Comparison of ENCODE assay signal across 21 cellular contexts in the genomic region with DNA sequence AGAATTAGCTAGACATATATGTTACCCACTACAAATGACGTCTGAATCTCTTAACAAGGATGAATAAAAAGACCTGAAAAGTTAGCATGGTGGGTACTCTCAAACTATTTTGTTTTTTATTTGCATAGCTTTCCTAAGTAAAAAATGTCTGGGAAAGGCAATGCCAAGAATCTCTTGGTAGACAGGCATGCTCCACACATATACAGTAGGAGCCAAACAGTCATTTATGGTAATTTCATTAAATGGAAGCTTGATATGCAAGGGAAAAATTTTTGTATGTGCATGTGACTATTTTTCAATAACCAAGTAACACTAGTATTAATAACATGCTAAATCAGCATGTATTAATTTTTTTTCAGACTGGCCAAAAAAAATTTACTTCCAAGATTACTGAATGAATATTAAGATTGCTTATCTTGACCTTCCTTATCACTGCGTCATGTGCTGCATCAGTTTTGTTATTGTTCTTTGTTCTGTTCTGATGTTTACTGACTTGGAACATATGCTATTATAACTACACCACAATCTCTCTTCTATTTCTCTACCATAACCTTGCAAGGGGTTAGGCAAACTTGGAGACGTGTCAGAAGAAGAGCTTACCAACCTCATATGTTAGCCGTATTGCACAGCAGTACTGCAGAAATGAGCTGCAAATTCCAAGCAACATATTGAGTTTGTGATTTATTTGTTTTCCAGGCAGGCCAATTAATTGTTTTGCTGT.
"Had no signal": no experiment of that assay in that cellular context is flagged by ENCODE, and none has a peak within 500 bp of the region (broad histone marks: within the 10 kb centered on the region; RNA-seq: fewer than 3 reads in every experiment).

No MANE protein-coding gene starts in this region.

- H3K27ac ChIP-seq: esophagus squamous epithelium, left lung, parathyroid adenoma, prostate gland, spleen, testis, upper lobe of right lung had no signal

- DNase-seq: central memory CD4-positive, alpha-beta T cell; cortex of kidney; effector memory CD8-positive, alpha-beta T cell; esophagus squamous epithelium; islet precursor cell; left lung; mesendoderm; naive thymus-derived CD4-positive, alpha-beta T cell; nephron progenitor cell; retina; spleen; stimulated activated CD4-positive, alpha-beta T cell treated with anti-CD3 and anti-CD28 coated beads, Interleukin-15, amount 100 ng/mL, for 24 hours; stimulated activated CD4-positive, alpha-beta T cell treated with anti-CD3 and anti-CD28 coated beads, Interleukin-1b, Interleukin-23, amount 100 ng/mL, for 48 hours; stimulated activated CD4-positive, alpha-beta T cell treated with anti-CD3 and anti-CD28 coated beads, Interleukin-4, amount 100 ng/mL, for 24 hours; stimulated activated naive B cell treated with anti-CD40 and anti-IgM and Interleukin-4, amounts not matched to agents 10 μg/mL and 1 μg/mL and 100 μg/mL, for 72 hours; stimulated activated naive CD8-positive, alpha-beta T cell treated with anti-CD3 and anti-CD28 coated beads, Interleukin-15, amount 100 ng/mL, for 72 hours; testis; upper lobe of right lung had no signal

- H3K9me3 ChIP-seq: esophagus squamous epithelium, left lung, prostate gland, spleen, testis, tibial nerve, upper lobe of right lung had no signal

- H3K4me3 ChIP-seq: esophagus squamous epithelium, left lung, prostate gland, spleen, testis, tibial nerve, upper lobe of right lung had no signal

- ATAC-seq: effector memory CD8-positive, alpha-beta T cell; left lung; naive thymus-derived CD4-positive, alpha-beta T cell; stimulated activated naive B cell treated with anti-CD40 and anti-IgM and Interleukin-4, amounts not matched to agents 10 μg/mL and 1 μg/mL and 100 μg/mL, for 72 hours; stimulated activated naive CD8-positive, alpha-beta T cell treated with anti-CD3 and anti-CD28 coated beads, Interleukin-15, amount 100 ng/mL, for 72 hours; upper lobe of right lung had no signal

- H3K4me1 ChIP-seq: parathyroid adenoma, prostate gland, testis had no signal

- H3K27me3 ChIP-seq: esophagus squamous epithelium, left lung, spleen, testis, tibial nerve, upper lobe of right lung had no signal
